In genomic region chr9:81693639-81694378, GRCh38 we compare ENCODE assay signal across 23 cellular contexts. TPM values are rescaled to one million over a fixed set of nuclear protein-coding genes. Genes with fewer than 3 reads are reported as not detected.
DNase-seq lines count a peak whose midpoint lies in the region; TF ChIP-seq lines count a peak whose summit lies in the region.
"Had no signal": no experiment of that assay in that cellular context is flagged by ENCODE, and none has a peak within 500 bp of the region (broad histone marks: within the 10 kb centered on the region; RNA-seq: fewer than 3 reads in every experiment).

No MANE protein-coding gene starts in this region.

- TF ChIP-seq CTCF in fibroblast of villous mesenchyme (IDR thresholded peaks at IDR 0.05; ENCODE audit: insufficient read depth, low read depth, low read length): no peak
- TF ChIP-seq CTCF in type B pancreatic cell (conservative IDR thresholded peaks at IDR 0.05): no peak
- TF ChIP-seq CTCF in GM13977 (IDR thresholded peaks at IDR 0.05; ENCODE audit: extremely low read depth, insufficient read depth, missing control alignments): no peak

- no peaks in the 10 kb centered on the region for H3K9me3 ChIP-seq in adipocyte (ENCODE audit: control insufficient read depth, low read length)
- H3K9me3 ChIP-seq: colonic mucosa, mucosa of descending colon, Peyer's patch, prostate gland had no signal

- H3K27ac Mint-ChIP-seq in type B pancreatic cell: peak overlapping the region; percentile 36
- H3K27ac Mint-ChIP-seq: activated naive CD8-positive, alpha-beta T cell treated with anti-CD3 and anti-CD28 coated beads, Interleukin-2, amount 10 ng/mL, durations not matched to agents 7 days and 5 days; activated T-helper 2 cell treated with anti-CD3 and anti-CD28 coated beads, Interferon-gamma antibody, Interleukin-2, Interleukin-4, amounts not matched to agents 10 μg/mL and 5 μg/mL and 100 μg/mL, durations not matched to agents 14 hours and 24 hours and 36 hours; CD8-positive, alpha-beta T cell had no signal

- H3K36me3 Mint-ChIP-seq in type B pancreatic cell: no peaks in the 10 kb centered on the region

- in situ Hi-C loops in GM13977 (cut with MboI; ENCODE audit: low pct_unique_long_range_greater_than_20kb, low sequenced_read_pairs, unreplicated experiment): no loop called here

- no peaks in the 10 kb centered on the region for H3K9me3 Mint-ChIP-seq in type B pancreatic cell
- H3K9me3 Mint-ChIP-seq: activated naive CD8-positive, alpha-beta T cell treated with anti-CD3 and anti-CD28 coated beads, Interleukin-2, amount 10 ng/mL, durations not matched to agents 7 days and 5 days; activated T-helper 2 cell treated with anti-CD3 and anti-CD28 coated beads, Interferon-gamma antibody, Interleukin-2, Interleukin-4, amounts not matched to agents 10 μg/mL and 5 μg/mL and 100 μg/mL, durations not matched to agents 14 hours and 24 hours and 36 hours; CD8-positive, alpha-beta T cell; neural crest cell had no signal

- peaks cover 40% of the 10 kb centered on the region for H3K4me1 Mint-ChIP-seq in type B pancreatic cell (ENCODE audit: unreplicated experiment)

- peaks cover 14% of the 10 kb centered on the region for H3K4me1 ChIP-seq in adipocyte (ENCODE audit: control insufficient read depth, insufficient read depth, low read length)
- H3K4me1 ChIP-seq: colonic mucosa, prostate gland had no signal

- peak overlapping the region; percentile 44 for H3K4me3 Mint-ChIP-seq in type B pancreatic cell
- H3K4me3 Mint-ChIP-seq: activated naive CD8-positive, alpha-beta T cell treated with anti-CD3 and anti-CD28 coated beads, Interleukin-2, amount 10 ng/mL, durations not matched to agents 7 days and 5 days; CD8-positive, alpha-beta T cell; neural crest cell had no signal

- DNase-seq in HT1080 (ENCODE audit: low read depth): peak; percentile 53
- DNase-seq in adipocyte (ENCODE audit: low read depth): peak; percentile 57
- DNase-seq in fibroblast of villous mesenchyme (ENCODE audit: low read depth): peak; percentile 20
- DNase-seq in type B pancreatic cell (ENCODE audit: extremely low spot score, unreplicated experiment): no peak
- DNase-seq in GM13977 (ENCODE audit: low spot score): no peak
- DNase-seq in NCI-H2171 treated with DMSO at 0.1 percent for 48 hours (lab: John Stamatoyannopoulos, UW): no peak
- DNase-seq in NCI-H1436 (lab: John Stamatoyannopoulos, UW): no peak
- DNase-seq: activated CD8-positive, alpha-beta memory T cell treated with anti-CD3 and anti-CD28 coated beads, Interleukin-2, amount 50 U/mL, for 4 hours; activated naive CD8-positive, alpha-beta T cell treated with anti-CD3 and anti-CD28 coated beads, Interleukin-2, amount 10 ng/mL, durations not matched to agents 7 days and 5 days; AML-193; CD8-positive, alpha-beta T cell; colonic mucosa; GF-D8; hypothalamus; mucosa of descending colon; NCI-H1092 treated with DMSO at 0.1 percent for 48 hours; NCI-H2081; NCI-H446; Peyer's patch; substantia nigra had no signal

- H3K27me3 ChIP-seq in adipocyte (replicated peaks; ENCODE audit: control insufficient read depth, insufficient read depth, low read length): no peaks in the 10 kb centered on the region
- H3K27me3 ChIP-seq: colonic mucosa, Peyer's patch had no signal

- H3K9ac ChIP-seq in adipocyte (ENCODE audit: low read length): no peak overlapping the region

- peaks cover 14% of the 10 kb centered on the region for H3K27me3 Mint-ChIP-seq in type B pancreatic cell

- H3K36me3 ChIP-seq in adipocyte (ENCODE audit: control insufficient read depth, insufficient read depth, low read length, severe bottlenecking): no peaks in the 10 kb centered on the region
- H3K36me3 ChIP-seq: colonic mucosa, Peyer's patch, prostate gland had no signal

- H3K4me3 ChIP-seq in adipocyte (ENCODE audit: low read length) (no peak overlapping the region), fibroblast of villous mesenchyme (ENCODE audit: low read depth, low read length) (no peak overlapping the region)
- H3K4me3 ChIP-seq: colonic mucosa, mucosa of descending colon, Peyer's patch, prostate gland had no signal

RNA-seq across cellular contexts. Expression of gene TLE1, which starts 4.5 kb away (rescaled TPM):
- 34.3 and 53.7 TPM in 2 replicates for total RNA-seq in HT1080 (2014; rRNA removed; shearing (Covaris generic))
- 32.8 and 33.0 TPM in 2 replicates for polyA plus RNA-seq in HT1080 (2015; cell fraction: cytosol; rRNA removed)
- polyA plus RNA-seq in HT1080 (2015; cell fraction: nucleus; rRNA removed): 37.2 and 37.3 TPM in 2 replicates
- total RNA-seq in fibroblast of villous mesenchyme: 33.5 and 39.3 TPM in 2 replicates
- 40.2 and 99.6 TPM in 2 replicates for total RNA-seq in type B pancreatic cell (ENCODE audit: low replicate concordance)

Comparison
In these comparisons a context has a peak if more than half of its experiments do, and no peak if none do; other contexts are left out.
1. DNase-seq: peak in HT1080 (single experiment), adipocyte (single experiment) and fibroblast of villous mesenchyme (single experiment); none in type B pancreatic cell (single experiment), GM13977 (single experiment), NCI-H2171 treated with DMSO at 0.1 percent for 48 hours (single experiment) and NCI-H1436 (single experiment).